30 cellular contexts compared by ENCODE assay signal in the genomic region with DNA sequence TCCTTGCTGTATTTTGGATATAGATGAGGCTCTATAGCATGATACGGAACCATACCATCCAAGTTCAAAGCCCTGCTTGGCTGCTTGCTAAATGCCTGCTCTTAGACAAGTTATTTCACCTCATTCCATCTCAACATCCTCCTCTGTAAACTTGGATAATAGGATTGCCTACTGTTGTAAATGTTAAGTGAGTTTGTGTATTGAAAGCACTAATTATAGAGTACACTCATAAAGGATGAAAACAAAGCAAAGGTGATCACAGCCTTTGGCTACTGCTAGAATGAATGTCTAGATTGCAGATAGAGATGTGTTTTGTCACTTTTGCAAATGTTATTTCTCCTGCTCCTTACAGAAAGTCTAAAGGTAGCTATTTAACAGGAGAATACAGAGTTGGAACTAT.
"Had no signal": no experiment of that assay in that cellular context is flagged by ENCODE, and none has a peak within 500 bp of the region (broad histone marks: within the 10 kb centered on the region; RNA-seq: fewer than 3 reads in every experiment).

No MANE protein-coding gene starts in this region.

- H3K27me3 ChIP-seq: adrenal gland, body of pancreas, breast epithelium, SJSA1 had no signal

- H3K9ac ChIP-seq: SK-N-SH had no signal

- H3K4me3 ChIP-seq: adrenal gland, body of pancreas, breast epithelium, SJSA1 had no signal

- ATAC-seq: activated naive CD4-positive, alpha-beta T cell treated with anti-CD3 and anti-CD28 coated beads, Interleukin-2, amount 50 U/mL, for 72 hours; activated T-cell treated with anti-CD3 and anti-CD28 coated beads, Interleukin-2, amount 50 U/mL, for 4 hours; body of pancreas; Panc1 had no signal

- DNase-seq: activated B cell treated with CpG ODN at 0.5 μM for 24 hours; activated CD4-positive, alpha-beta memory T cell treated with anti-CD3 and anti-CD28 coated beads for 36 hours; activated CD4-positive, alpha-beta T cell treated with anti-CD3 and anti-CD28 coated beads for 4 hours; activated CD4-positive, alpha-beta T cell treated with anti-CD3 and anti-CD28 coated beads, Interleukin-2, amount 50 U/mL, for 1 hour; activated CD4-positive, CD25-positive, alpha-beta regulatory T cell treated with anti-CD3 and anti-CD28 coated beads, Interleukin-2, amount 50 U/mL, for 72 hours; activated CD8-positive, alpha-beta memory T cell treated with anti-CD3 and anti-CD28 coated beads, Interleukin-2, amount 50 U/mL, for 4 hours; activated gamma-delta T cell treated with Interleukin-2 at 50 U/mL for 16 hours; activated naive CD4-positive, alpha-beta T cell treated with anti-CD3 and anti-CD28 coated beads for 36 hours; activated T-cell treated with anti-CD3 and anti-CD28 coated beads for 4 hours; activated T-cell treated with anti-CD3 and anti-CD28 coated beads, Interleukin-2, amount 50 U/mL, for 4 hours; adrenal gland; body of pancreas; Karpas-422; KBM-7; NCI-H1092; NCI-H1436 treated with DMSO at 0.1 percent for 48 hours; NCI-H1694 treated with DMSO at 0.1 percent for 48 hours; NCI-H2029; NCI-H2107; NCI-H226; NCI-H446 treated with DMSO at 0.1 percent for 48 hours; NCI-H774; RPMI8226; SHP77 treated with DMSO at 0.1 percent for 48 hours; SK-N-SH had no signal

- H3K4me2 ChIP-seq: SK-N-SH had no signal

- H3K9me3 ChIP-seq: adrenal gland, body of pancreas, breast epithelium, SK-N-SH had no signal

- H3K27ac ChIP-seq: adrenal gland, body of pancreas, breast epithelium, SJSA1, VCaP had no signal

- H3K36me3 ChIP-seq: adrenal gland, breast epithelium, SJSA1 had no signal

- H3K4me1 ChIP-seq: body of pancreas, breast epithelium had no signal
